In the genomic region with DNA sequence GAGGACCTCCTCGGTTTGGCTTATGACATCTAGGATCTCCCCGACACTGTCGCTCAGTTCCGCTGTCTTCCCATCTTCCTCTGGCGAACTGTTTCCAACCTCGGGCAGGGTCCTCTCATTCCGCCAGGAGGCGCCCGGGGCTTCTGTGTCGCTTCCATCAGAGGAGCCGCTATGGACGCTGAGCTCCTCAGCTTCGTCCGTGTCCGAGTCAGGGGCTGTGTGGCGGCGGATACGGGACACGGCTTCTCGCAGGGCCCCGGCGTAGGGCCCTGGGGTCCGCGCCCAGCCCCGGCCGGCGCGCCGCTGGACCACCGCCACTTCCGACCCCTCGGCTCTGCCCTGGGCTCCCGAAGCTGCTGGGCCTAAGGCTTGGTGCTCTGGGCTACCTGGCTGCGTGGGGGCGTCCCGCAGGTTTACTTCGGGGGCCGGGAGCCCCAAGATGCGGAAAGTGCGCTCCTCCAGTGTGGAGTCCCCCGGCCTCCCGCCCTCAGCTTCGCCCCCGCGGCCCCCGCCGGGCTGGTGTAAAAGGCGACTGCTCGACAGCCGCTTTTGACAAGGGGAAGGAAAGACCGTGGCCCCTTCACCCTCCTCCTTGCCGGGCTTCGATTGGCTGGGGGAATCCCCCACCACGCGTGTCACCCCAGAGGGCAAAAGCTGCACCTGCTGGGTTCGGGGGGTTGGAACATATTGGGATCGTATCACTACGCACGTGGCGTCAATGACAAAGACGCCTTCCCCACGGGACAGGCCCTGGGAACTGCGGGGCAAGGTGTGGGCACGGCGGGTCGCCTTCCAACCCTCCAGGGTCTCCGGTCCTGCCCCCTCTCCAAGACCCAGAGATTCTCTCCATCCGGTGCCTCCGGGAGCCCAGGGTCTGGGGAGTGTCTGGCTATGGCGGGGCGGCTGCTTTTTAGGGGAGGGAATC, we compare ENCODE assay signal across 7 cellular contexts. TPM values are rescaled to one million over a fixed set of nuclear protein-coding genes. Genes with fewer than 3 reads are reported as not detected.
DNase-seq lines count a peak whose midpoint lies in the region; ATAC-seq and TF ChIP-seq lines count a peak whose summit lies in the region.

No MANE protein-coding gene starts in this region.

- peak; percentile 34 for DNase-seq in NCI-H187 treated with DMSO at 0.1 percent for 48 hours (lab: John Stamatoyannopoulos, UW)
- DNase-seq in activated CD4-positive, alpha-beta T cell treated with anti-CD3 and anti-CD28 coated beads, Interleukin-2, amount 10 ng/mL, durations not matched to agents 24 days and 14 days, result peak; percentile 90
- peak; percentile 77 to 78 for DNase-seq in memory B cell (ENCODE audit: low spot score in 2 of 2)
- peak; percentile 40 to 72 for DNase-seq in stimulated activated effector memory CD8-positive, alpha-beta T cell treated with anti-CD3 and anti-CD28 coated beads, Interleukin-12 subunit alpha, Interleukin-12 subunit beta, amount 100 ng/mL, for 72 hours (ENCODE audit: low spot score in 2 of 2)

- no peaks in the 10 kb centered on the region for H3K9me3 ChIP-seq in endocrine pancreas (ENCODE audit: control insufficient read depth, low read length)

- peaks cover 31% of the 10 kb centered on the region for H3K4me1 Mint-ChIP-seq in activated CD4-positive, alpha-beta T cell treated with anti-CD3 and anti-CD28 coated beads, Interleukin-2, amount 10 ng/mL, durations not matched to agents 24 days and 14 days
- peaks cover 29% of the 10 kb centered on the region for H3K4me1 Mint-ChIP-seq in memory B cell
- peaks cover 50% of the 10 kb centered on the region for H3K4me1 Mint-ChIP-seq in stimulated activated effector memory CD8-positive, alpha-beta T cell treated with anti-CD3 and anti-CD28 coated beads, Interleukin-12 subunit alpha, Interleukin-12 subunit beta, amount 100 ng/mL, for 72 hours

- H3K36me3 Mint-ChIP-seq in activated CD4-positive, alpha-beta T cell treated with anti-CD3 and anti-CD28 coated beads, Interleukin-2, amount 10 ng/mL, durations not matched to agents 24 days and 14 days (ENCODE audit: low read depth), result peaks cover 17% of the 10 kb centered on the region
- H3K36me3 Mint-ChIP-seq in memory B cell, result peaks cover 8% of the 10 kb centered on the region
- peaks cover 28% of the 10 kb centered on the region for H3K36me3 Mint-ChIP-seq in stimulated activated effector memory CD8-positive, alpha-beta T cell treated with anti-CD3 and anti-CD28 coated beads, Interleukin-12 subunit alpha, Interleukin-12 subunit beta, amount 100 ng/mL, for 72 hours

- H3K4me3 ChIP-seq in GM12875 (ENCODE audit: low read depth, low read length), result peak overlapping the region; percentile 76
- no peak overlapping the region for H3K4me3 ChIP-seq in endocrine pancreas (ENCODE audit: control insufficient read depth, insufficient read depth, low read length)

- H3K27me3 Mint-ChIP-seq in activated CD4-positive, alpha-beta T cell treated with anti-CD3 and anti-CD28 coated beads, Interleukin-2, amount 10 ng/mL, durations not matched to agents 24 days and 14 days, result peaks cover 47% of the 10 kb centered on the region
- H3K27me3 Mint-ChIP-seq in memory B cell, result peaks cover 24% of the 10 kb centered on the region

- no peaks in the 10 kb centered on the region for H3K27me3 ChIP-seq in endocrine pancreas (ENCODE audit: control insufficient read depth, insufficient read depth, low read length)

- H3K4me1 ChIP-seq in endocrine pancreas (ENCODE audit: control insufficient read depth, insufficient read depth, low read length), result no peaks in the 10 kb centered on the region

- H3K9ac ChIP-seq in endocrine pancreas (ENCODE audit: control insufficient read depth, insufficient read depth, low read length), result peak overlapping the region; percentile 16

- ATAC-seq in memory B cell (ENCODE audit: low read depth), result peak; percentile 81
- peak; percentile 55 for ATAC-seq in stimulated activated effector memory CD8-positive, alpha-beta T cell treated with anti-CD3 and anti-CD28 coated beads, Interleukin-12 subunit alpha, Interleukin-12 subunit beta, amount 100 ng/mL, for 72 hours
- ATAC-seq in GM18502 (IDR thresholded peaks at IDR 0.05; ENCODE audit: poor library complexity, unreplicated experiment), result no peak

- peak; percentile 88 for TF ChIP-seq CTCF in GM12875 (IDR thresholded peaks at IDR 0.05; ENCODE audit: borderline replicate concordance, insufficient read depth, low read depth, low read length)

- intact Hi-C loops in activated CD4-positive, alpha-beta T cell treated with anti-CD3 and anti-CD28 coated beads, Interleukin-2, amount 10 ng/mL, durations not matched to agents 24 days and 14 days (cut with micrococcal nuclease), result loop anchor here (2.0 to 5.0 kb wide), 3 partner anchors 70 to 144 kb away; a partner anchor contains a TSS

- H3K9me3 Mint-ChIP-seq in activated CD4-positive, alpha-beta T cell treated with anti-CD3 and anti-CD28 coated beads, Interleukin-2, amount 10 ng/mL, durations not matched to agents 24 days and 14 days, result no peaks in the 10 kb centered on the region
- H3K9me3 Mint-ChIP-seq in memory B cell, result no peaks in the 10 kb centered on the region
- H3K9me3 Mint-ChIP-seq in stimulated activated effector memory CD8-positive, alpha-beta T cell treated with anti-CD3 and anti-CD28 coated beads, Interleukin-12 subunit alpha, Interleukin-12 subunit beta, amount 100 ng/mL, for 72 hours, result no peaks in the 10 kb centered on the region

- no peaks in the 10 kb centered on the region for H3K36me3 ChIP-seq in endocrine pancreas (ENCODE audit: control insufficient read depth, insufficient read depth, low read length)

- H3K4me3 Mint-ChIP-seq in activated CD4-positive, alpha-beta T cell treated with anti-CD3 and anti-CD28 coated beads, Interleukin-2, amount 10 ng/mL, durations not matched to agents 24 days and 14 days, result peak overlapping the region; percentile 62
- peak overlapping the region; percentile 76 for H3K4me3 Mint-ChIP-seq in memory B cell
- H3K4me3 Mint-ChIP-seq in stimulated activated effector memory CD8-positive, alpha-beta T cell treated with anti-CD3 and anti-CD28 coated beads, Interleukin-12 subunit alpha, Interleukin-12 subunit beta, amount 100 ng/mL, for 72 hours, result peak overlapping the region; percentile 75

- H3K27ac Mint-ChIP-seq in activated CD4-positive, alpha-beta T cell treated with anti-CD3 and anti-CD28 coated beads, Interleukin-2, amount 10 ng/mL, durations not matched to agents 24 days and 14 days, result no peak overlapping the region
- peak overlapping the region; percentile 89 for H3K27ac Mint-ChIP-seq in memory B cell
- H3K27ac Mint-ChIP-seq in stimulated activated effector memory CD8-positive, alpha-beta T cell treated with anti-CD3 and anti-CD28 coated beads, Interleukin-12 subunit alpha, Interleukin-12 subunit beta, amount 100 ng/mL, for 72 hours, result no peak overlapping the region

RNA-seq across cellular contexts. Expression of a gene that starts 2.1 kb away (rescaled TPM):
- total RNA-seq in activated CD4-positive, alpha-beta T cell treated with anti-CD3 and anti-CD28 coated beads, Interleukin-2, amount 10 ng/mL, durations not matched to agents 24 days and 14 days, result 1.4 and 1.5 TPM in 2 replicates

RNA-seq across cellular contexts. Expression of a gene that starts 18.9 kb away (rescaled TPM):
- not detected in 2 replicates for total RNA-seq in activated CD4-positive, alpha-beta T cell treated with anti-CD3 and anti-CD28 coated beads, Interleukin-2, amount 10 ng/mL, durations not matched to agents 24 days and 14 days

RNA-seq across cellular contexts. Expression of a gene that starts 21.5 kb away (rescaled TPM):
- total RNA-seq in activated CD4-positive, alpha-beta T cell treated with anti-CD3 and anti-CD28 coated beads, Interleukin-2, amount 10 ng/mL, durations not matched to agents 24 days and 14 days, result 75.3 and 89.8 TPM in 2 replicates

RNA-seq across cellular contexts. Expression of a gene that starts 25.5 kb away (rescaled TPM):
- total RNA-seq in activated CD4-positive, alpha-beta T cell treated with anti-CD3 and anti-CD28 coated beads, Interleukin-2, amount 10 ng/mL, durations not matched to agents 24 days and 14 days, result 0.19 and 0.21 TPM in 2 replicates

RNA-seq across cellular contexts. Expression of a gene that starts 39.8 kb away (rescaled TPM):
- total RNA-seq in activated CD4-positive, alpha-beta T cell treated with anti-CD3 and anti-CD28 coated beads, Interleukin-2, amount 10 ng/mL, durations not matched to agents 24 days and 14 days, result 109 and 112 TPM in 2 replicates

Comparison
In these comparisons a context has a peak if more than half of its experiments do, and no peak if none do; other contexts are left out.
1. DNase-seq: peak in every context shown above with its lines; median percentile 90 in activated CD4-positive, alpha-beta T cell treated with anti-CD3 and anti-CD28 coated beads, Interleukin-2, amount 10 ng/mL, durations not matched to agents 24 days and 14 days; 78 in memory B cell; 56 in stimulated activated effector memory CD8-positive, alpha-beta T cell treated with anti-CD3 and anti-CD28 coated beads, Interleukin-12 subunit alpha, Interleukin-12 subunit beta, amount 100 ng/mL, for 72 hours; 34 in NCI-H187 treated with DMSO at 0.1 percent for 48 hours.